Comparison of ENCODE assay signal across 18 cellular contexts in genomic region chr2:20291846-20292408, GRCh38. TPM values are rescaled to one million over a fixed set of nuclear protein-coding genes. Genes with fewer than 3 reads are reported as not detected.
DNase-seq lines count a peak whose midpoint lies in the region; ATAC-seq and TF ChIP-seq lines count a peak whose summit lies in the region.
"Had no signal": no experiment of that assay in that cellular context is flagged by ENCODE, and none has a peak within 500 bp of the region (broad histone marks: within the 10 kb centered on the region; RNA-seq: fewer than 3 reads in every experiment).

No MANE protein-coding gene starts in this region.

- in situ Hi-C loops in GM23248 (cut with MboI): no loop called here

- H3K4me3 Mint-ChIP-seq in osteocyte (ENCODE audit: unreplicated experiment): no peak overlapping the region
- H3K4me3 Mint-ChIP-seq: T-helper 1 cell treated with Interleukin-12 subunit alpha and Interleukin-12 subunit beta and Interleukin-4 antibody, amounts not matched to agents 30 μg/mL and 1 μg/mL, for 36 hours had no signal

- H3K9ac ChIP-seq in GM23248 (no peak overlapping the region), fibroblast of lung (ENCODE audit: insufficient read depth, low read length) (no peak overlapping the region)
- H3K9ac ChIP-seq: BLaER1 had no signal

- H3K27me3 ChIP-seq in GM23248 (replicated peaks; ENCODE audit: insufficient read depth): no peaks in the 10 kb centered on the region
- no peaks in the 10 kb centered on the region for H3K27me3 ChIP-seq in fibroblast of lung (ENCODE audit: control insufficient read depth, insufficient read depth, low read length)
- H3K27me3 ChIP-seq: BLaER1, colonic mucosa had no signal

- H3K4me1 Mint-ChIP-seq in osteocyte (ENCODE audit: unreplicated experiment): peaks cover 15% of the 10 kb centered on the region

- no peak overlapping the region for H2AFZ ChIP-seq in GM23248
- H2AFZ ChIP-seq in fibroblast of lung (ENCODE audit: low read length): no peak overlapping the region

- H3K4me2 ChIP-seq in GM23248 (ENCODE audit: unreplicated experiment) (no peak overlapping the region), fibroblast of lung (ENCODE audit: extremely low read depth, insufficient read depth, low read length) (no peak overlapping the region)
- H3K4me2 ChIP-seq: BLaER1 had no signal

- peaks cover 57% of the 10 kb centered on the region for H3F3A ChIP-seq in GM23248 (ENCODE audit: insufficient read depth)

- H4K20me1 ChIP-seq in GM23248 (ENCODE audit: insufficient read depth) (no peaks in the 10 kb centered on the region), fibroblast of lung (ENCODE audit: control insufficient read depth, extremely low read depth, insufficient read depth, low read length) (no peaks in the 10 kb centered on the region)

- H3K9me3 Mint-ChIP-seq in osteocyte (ENCODE audit: unreplicated experiment): no peaks in the 10 kb centered on the region
- H3K9me3 Mint-ChIP-seq: activated T-helper 2 cell treated with anti-CD3 and anti-CD28 coated beads, Interferon-gamma antibody, Interleukin-2, Interleukin-4, amounts not matched to agents 10 μg/mL and 5 μg/mL and 100 μg/mL, durations not matched to agents 14 hours and 24 hours and 36 hours; T-helper 1 cell treated with Interleukin-12 subunit alpha and Interleukin-12 subunit beta and Interleukin-4 antibody, amounts not matched to agents 30 μg/mL and 1 μg/mL, for 36 hours had no signal

- H3K36me3 ChIP-seq in GM23248 (ENCODE audit: low read depth) (peaks cover 44% of the 10 kb centered on the region), fibroblast of lung (ENCODE audit: control insufficient read depth, insufficient read depth, low read length) (peaks cover 2% of the 10 kb centered on the region)
- H3K36me3 ChIP-seq: colonic mucosa had no signal

- H3K27ac ChIP-seq in GM23248 (peak overlapping the region; percentile 44), fibroblast of lung (ENCODE audit: insufficient read depth, low read length) (peak overlapping the region; percentile 3)
- H3K27ac ChIP-seq: BLaER1, colonic mucosa had no signal

- H3K36me3 Mint-ChIP-seq in osteocyte (ENCODE audit: unreplicated experiment): peaks cover 24% of the 10 kb centered on the region

- ATAC-seq in HG02970 (IDR thresholded peaks at IDR 0.05; ENCODE audit: low FRiP score, unreplicated experiment): no peak

- peak overlapping the region; percentile 81 for H3K27ac Mint-ChIP-seq in osteocyte (ENCODE audit: unreplicated experiment)
- H3K27ac Mint-ChIP-seq: T-helper 1 cell treated with Interleukin-12 subunit alpha and Interleukin-12 subunit beta and Interleukin-4 antibody, amounts not matched to agents 30 μg/mL and 1 μg/mL, for 36 hours had no signal

- no peaks in the 10 kb centered on the region for H3K27me3 Mint-ChIP-seq in osteocyte (ENCODE audit: unreplicated experiment)

- H3K79me2 ChIP-seq in GM23248 (ENCODE audit: insufficient read depth) (peaks cover 61% of the 10 kb centered on the region), fibroblast of lung (ENCODE audit: control insufficient read depth, insufficient read depth, low read length) (peaks cover 7% of the 10 kb centered on the region)

- DNase-seq in GM23248 (no peak), RPMI7951 (ENCODE audit: low read depth) (peak; percentile 13), fibroblast of lung (ENCODE audit: low read depth in 2 of 2) (no peak), osteocyte (ENCODE audit: extremely low spot score, unreplicated experiment) (no peak), NCI-H69 (lab: John Stamatoyannopoulos, UW) (no peak), DMS153 (lab: John Stamatoyannopoulos, UW) (no peak)
- DNase-seq: activated CD4-positive, CD25-positive, alpha-beta regulatory T cell; colonic mucosa; HCEC 1CT; IMR-90; midbrain; NCI-H2081; NCI-H82; stimulated activated CD4-positive, alpha-beta T cell treated with anti-CD3 and anti-CD28 coated beads, Interleukin-4, amount 100 ng/mL, for 4 hours had no signal

- TF ChIP-seq CTCF in fibroblast of lung (conservative IDR thresholded peaks at IDR 0.05 in 1 of 2, IDR thresholded peaks at IDR 0.05 in 1 of 2; ENCODE audit: low read depth in 1 of 2, low read length in 2 of 2) (no peak), osteocyte (IDR thresholded peaks at IDR 0.05) (no peak)

- H3K4me1 ChIP-seq in GM23248 (ENCODE audit: insufficient read depth) (peaks cover 25% of the 10 kb centered on the region), fibroblast of lung (ENCODE audit: control insufficient read depth, extremely low read depth, insufficient read depth, low read length) (peaks cover 6% of the 10 kb centered on the region)
- H3K4me1 ChIP-seq: BLaER1, colonic mucosa had no signal

- no peaks in the 10 kb centered on the region for H3K9me3 ChIP-seq in GM23248 (ENCODE audit: low read depth)
- H3K9me3 ChIP-seq in fibroblast of lung (ENCODE audit: control insufficient read depth, insufficient read depth, low read depth, low read length): no peaks in the 10 kb centered on the region
- H3K9me3 ChIP-seq: BLaER1, colonic mucosa had no signal

- 95 to 98% methylated on average over 13 of the region's 13 CpGs for whole genome bisulfite sequencing in GM23248 (ENCODE audit: low coverage in 1 of 2, low lambda C conversion rate in 2 of 2, missing lambda C conversion rate in 2 of 2), 2 experiments

- no peak overlapping the region for H3K4me3 ChIP-seq in GM23248
- H3K4me3 ChIP-seq in fibroblast of lung (replicated peaks in 1 of 4; ENCODE audit: control extremely low read depth in 1 of 4, insufficient read depth in 1 of 4, low read depth in 3 of 4, low read length in 4 of 4): no peak overlapping the region
- H3K4me3 ChIP-seq: BLaER1, colonic mucosa had no signal

- no peaks in the 10 kb centered on the region for H3K9me2 ChIP-seq in GM23248 (ENCODE audit: insufficient read depth)

RNA-seq across cellular contexts. Expression of gene PUM2, which starts 58.7 kb away (rescaled TPM):
- 18.3 and 21.9 TPM in 2 replicates for total RNA-seq in GM23248 (2014; rRNA removed; shearing (Covaris generic))
- polyA plus RNA-seq in GM23248 (2016; fragmentation: Nextera tagmentation; extraction: Ambion mirVana): 12.0 and 13.6 TPM in 2 replicates
- 24.9 and 25.0 TPM in 2 replicates for total RNA-seq in RPMI7951 (2014; rRNA removed; shearing (Covaris generic))
- total RNA-seq in fibroblast of lung: 46.7 and 54.2 TPM in 2 replicates
- 37.4 and 48.2 TPM in 2 replicates for polyA plus RNA-seq in fibroblast of lung
- polyA plus RNA-seq in fibroblast of lung (2012): 25.7 and 32.9 TPM in 2 replicates
- 66.5 and 88.6 TPM in 2 replicates for polyA minus RNA-seq in fibroblast of lung (ENCODE audit: low replicate concordance)
- 82.2 and 86.4 TPM in 2 replicates for total RNA-seq in osteocyte
